In genomic region chr1:14545422-14546025, GRCh38 we compare ENCODE assay signal across 35 cellular contexts.
"Had no signal": no experiment of that assay in that cellular context is flagged by ENCODE, and none has a peak within 500 bp of the region (broad histone marks: within the 10 kb centered on the region; RNA-seq: fewer than 3 reads in every experiment).

No MANE protein-coding gene starts in this region.

- ATAC-seq: activated CD8-positive, alpha-beta T cell treated with anti-CD3 and anti-CD28 coated beads for 36 hours; activated naive CD4-positive, alpha-beta T cell treated with anti-CD3 and anti-CD28 coated beads, Interleukin-2, amount 50 U/mL, for 72 hours; activated T-cell treated with anti-CD3 and anti-CD28 coated beads, Interleukin-2, amount 50 U/mL, for 4 hours; activated T-cell treated with anti-CD3 and anti-CD28 coated beads, Interleukin-2, amount 50 U/mL, for 72 hours; activated T-helper 17 cell treated with anti-CD3 and anti-CD28 coated beads, Interleukin-2, amount 50 U/mL, for 72 hours; body of pancreas had no signal

- H3K27me3 ChIP-seq: adrenal gland, body of pancreas, cardiac muscle cell had no signal

- H3K27ac ChIP-seq: adrenal gland, body of pancreas, cardiac muscle cell, VCaP had no signal

- H3K9me3 ChIP-seq: adrenal gland, body of pancreas had no signal

- H3K4me3 ChIP-seq: adrenal gland, body of pancreas, cardiac muscle cell had no signal

- H3K36me3 ChIP-seq: adrenal gland, cardiac muscle cell had no signal

- DNase-seq: activated B cell treated with CpG ODN at 0.5 μM for 24 hours; activated CD4-positive, alpha-beta memory T cell treated with anti-CD3 and anti-CD28 coated beads for 36 hours; activated CD4-positive, alpha-beta T cell treated with anti-CD3 and anti-CD28 coated beads for 4 hours; activated CD4-positive, alpha-beta T cell treated with anti-CD3 and anti-CD28 coated beads, Interleukin-2, amount 10 ng/mL, durations not matched to agents 24 days and 14 days; activated CD4-positive, alpha-beta T cell treated with anti-CD3 and anti-CD28 coated beads, Interleukin-2, amount 50 U/mL, for 1 hour; activated CD4-positive, alpha-beta T cell treated with anti-CD3 and anti-CD28 coated beads, Interleukin-2, amount 50 U/mL, for 4 hours; activated CD4-positive, CD25-positive, alpha-beta regulatory T cell treated with anti-CD3 and anti-CD28 coated beads, Interleukin-2, amount 50 U/mL, for 72 hours; activated CD8-positive, alpha-beta memory T cell treated with anti-CD3 and anti-CD28 coated beads, Interleukin-2, amount 50 U/mL, for 4 hours; activated CD8-positive, alpha-beta T cell treated with anti-CD3 and anti-CD28 coated beads for 36 hours; activated effector memory CD4-positive, alpha-beta T cell treated with anti-CD3 and anti-CD28 coated beads, Interleukin-2, amount 50 U/mL, for 16 hours; activated gamma-delta T cell treated with Interleukin-2 at 50 U/mL for 16 hours; activated naive CD4-positive, alpha-beta T cell; activated naive CD4-positive, alpha-beta T cell treated with anti-CD3 and anti-CD28 coated beads for 36 hours; activated naive CD4-positive, alpha-beta T cell treated with anti-CD3 and anti-CD28 coated beads, Interleukin-2, amount 50 U/mL, for 16 hours; activated naive CD8-positive, alpha-beta T cell treated with anti-CD3 and anti-CD28 coated beads for 36 hours; activated T-cell treated with anti-CD3 and anti-CD28 coated beads for 4 hours; activated T-cell treated with anti-CD3 and anti-CD28 coated beads, Interleukin-2, amount 50 U/mL, for 1 hour; activated T-cell treated with anti-CD3 and anti-CD28 coated beads, Interleukin-2, amount 50 U/mL, for 4 hours; activated T-cell treated with anti-CD3 and anti-CD28 coated beads, Interleukin-2, amount 50 U/mL, for 72 hours; amniotic stem cell; aorta; body of pancreas; caudate nucleus; cerebellar nuclear complex; T-helper 1 cell; T-helper 2 cell; T-helper 9 cell had no signal

- FAIRE-seq: astrocyte, bronchial epithelial cell, TTC549 had no signal
